ENCODE assay signal across 25 cellular contexts in genomic region chr2:28349546-28350165, GRCh38. TPM values are rescaled to one million over a fixed set of nuclear protein-coding genes. Genes with fewer than 3 reads are reported as not detected.
DNase-seq lines count a peak whose midpoint lies in the region; ATAC-seq and TF ChIP-seq lines count a peak whose summit lies in the region.
"Had no signal": no experiment of that assay in that cellular context is flagged by ENCODE, and none has a peak within 500 bp of the region (broad histone marks: within the 10 kb centered on the region; RNA-seq: fewer than 3 reads in every experiment).

No MANE protein-coding gene starts in this region.

- no peaks in the 10 kb centered on the region for H3K27me3 ChIP-seq in lower lobe of right lung (ENCODE audit: low read depth)
- no peaks in the 10 kb centered on the region for H3K27me3 ChIP-seq in spleen (replicated peaks in 1 of 7)
- H3K27me3 ChIP-seq: adrenal gland, colonic mucosa, esophagus muscularis mucosa, left lung had no signal

- CTCF ChIA-PET in activated CD4-positive, alpha-beta memory T cell treated with anti-CD3 and anti-CD28 coated beads, Interleukin-2, amount 10 ng/mL, durations not matched to agents 7 days and 5 days (lab: Charles Lee) = interaction anchor here (1.0 to 1.3 kb wide), 2 partner anchors 9 to 17 kb away, joined by 3 read pairs; no protein-coding TSS in a partner anchor

- no peak for TF ChIP-seq POLR2A in spleen (IDR thresholded peaks at IDR 0.05)

- WGBS in spleen, 5 donors = 84 to 91% (median 87%) methylated on average over 9 to 11 of the region's 11 CpGs

- H3K4me1 Mint-ChIP-seq in activated T-cell treated with anti-CD3 and anti-CD28 coated beads, Interleukin-2, amount 50 U/mL, for 72 hours (ENCODE audit: low read depth) = peaks cover 51% of the 10 kb centered on the region
- H3K4me1 Mint-ChIP-seq in activated T-cell treated with anti-CD3 and anti-CD28 coated beads, Interleukin-2, amount 50 U/mL, for 24 hours (ENCODE audit: low read depth) = peaks cover 36% of the 10 kb centered on the region
- H3K4me1 Mint-ChIP-seq in activated CD4-positive, alpha-beta memory T cell treated with anti-CD3 and anti-CD28 coated beads, Interleukin-2, amount 10 ng/mL, durations not matched to agents 7 days and 5 days = peaks cover 48% of the 10 kb centered on the region
- peaks cover 21% of the 10 kb centered on the region for H3K4me1 Mint-ChIP-seq in activated T-helper 1 cell treated with anti-CD3 and anti-CD28 coated beads, Interleukin-12 subunit alpha, Interleukin-12 subunit beta, Interleukin-2, Interleukin-4 antibody, amounts not matched to agents 30 ng/mL and 10 ng/mL and 1 ng/mL, durations not matched to agents 14 hours and 24 hours and 36 hours (ENCODE audit: low read depth)
- H3K4me1 Mint-ChIP-seq: B cell, endodermal cell had no signal

- H3K36me3 Mint-ChIP-seq in activated T-cell treated with anti-CD3 and anti-CD28 coated beads, Interleukin-2, amount 50 U/mL, for 72 hours (ENCODE audit: insufficient read depth in 2 of 2) = no peaks in the 10 kb centered on the region
- H3K36me3 Mint-ChIP-seq in activated T-cell treated with anti-CD3 and anti-CD28 coated beads, Interleukin-2, amount 50 U/mL, for 24 hours (ENCODE audit: low read depth) = no peaks in the 10 kb centered on the region
- H3K36me3 Mint-ChIP-seq in activated CD4-positive, alpha-beta memory T cell treated with anti-CD3 and anti-CD28 coated beads, Interleukin-2, amount 10 ng/mL, durations not matched to agents 7 days and 5 days (ENCODE audit: low read depth) = no peaks in the 10 kb centered on the region
- H3K36me3 Mint-ChIP-seq in activated T-helper 1 cell treated with anti-CD3 and anti-CD28 coated beads, Interleukin-12 subunit alpha, Interleukin-12 subunit beta, Interleukin-2, Interleukin-4 antibody, amounts not matched to agents 30 ng/mL and 10 ng/mL and 1 ng/mL, durations not matched to agents 14 hours and 24 hours and 36 hours (ENCODE audit: low read depth) = no peaks in the 10 kb centered on the region

- H3K4me3 ChIP-seq in lower lobe of right lung = no peak overlapping the region
- no peak overlapping the region for H3K4me3 ChIP-seq in spleen
- H3K4me3 ChIP-seq: A549, adrenal gland, colonic mucosa, esophagus muscularis mucosa, left lung had no signal

- H3K9me3 Mint-ChIP-seq in activated T-cell treated with anti-CD3 and anti-CD28 coated beads, Interleukin-2, amount 50 U/mL, for 72 hours = no peaks in the 10 kb centered on the region
- H3K9me3 Mint-ChIP-seq in activated T-cell treated with anti-CD3 and anti-CD28 coated beads, Interleukin-2, amount 50 U/mL, for 24 hours = no peaks in the 10 kb centered on the region
- no peaks in the 10 kb centered on the region for H3K9me3 Mint-ChIP-seq in activated CD4-positive, alpha-beta memory T cell treated with anti-CD3 and anti-CD28 coated beads, Interleukin-2, amount 10 ng/mL, durations not matched to agents 7 days and 5 days
- H3K9me3 Mint-ChIP-seq in activated T-helper 1 cell treated with anti-CD3 and anti-CD28 coated beads, Interleukin-12 subunit alpha, Interleukin-12 subunit beta, Interleukin-2, Interleukin-4 antibody, amounts not matched to agents 30 ng/mL and 10 ng/mL and 1 ng/mL, durations not matched to agents 14 hours and 24 hours and 36 hours = no peaks in the 10 kb centered on the region
- H3K9me3 Mint-ChIP-seq: endodermal cell, H9 had no signal

- peak overlapping the region; percentile 83 for H3K27ac Mint-ChIP-seq in activated T-cell treated with anti-CD3 and anti-CD28 coated beads, Interleukin-2, amount 50 U/mL, for 72 hours
- no peak overlapping the region for H3K27ac Mint-ChIP-seq in activated T-cell treated with anti-CD3 and anti-CD28 coated beads, Interleukin-2, amount 50 U/mL, for 24 hours
- H3K27ac Mint-ChIP-seq in activated CD4-positive, alpha-beta memory T cell treated with anti-CD3 and anti-CD28 coated beads, Interleukin-2, amount 10 ng/mL, durations not matched to agents 7 days and 5 days = peak overlapping the region; percentile 86
- no peak overlapping the region for H3K27ac Mint-ChIP-seq in activated T-helper 1 cell treated with anti-CD3 and anti-CD28 coated beads, Interleukin-12 subunit alpha, Interleukin-12 subunit beta, Interleukin-2, Interleukin-4 antibody, amounts not matched to agents 30 ng/mL and 10 ng/mL and 1 ng/mL, durations not matched to agents 14 hours and 24 hours and 36 hours
- H3K27ac Mint-ChIP-seq: B cell, endodermal cell, H9 had no signal

- peak overlapping the region; percentile 34 to 65 for H3K4me3 Mint-ChIP-seq in activated T-cell treated with anti-CD3 and anti-CD28 coated beads, Interleukin-2, amount 50 U/mL, for 72 hours
- no peak overlapping the region for H3K4me3 Mint-ChIP-seq in activated T-cell treated with anti-CD3 and anti-CD28 coated beads, Interleukin-2, amount 50 U/mL, for 24 hours
- H3K4me3 Mint-ChIP-seq in activated CD4-positive, alpha-beta memory T cell treated with anti-CD3 and anti-CD28 coated beads, Interleukin-2, amount 10 ng/mL, durations not matched to agents 7 days and 5 days = no peak overlapping the region
- H3K4me3 Mint-ChIP-seq in activated T-helper 1 cell treated with anti-CD3 and anti-CD28 coated beads, Interleukin-12 subunit alpha, Interleukin-12 subunit beta, Interleukin-2, Interleukin-4 antibody, amounts not matched to agents 30 ng/mL and 10 ng/mL and 1 ng/mL, durations not matched to agents 14 hours and 24 hours and 36 hours = no peak overlapping the region
- H3K4me3 Mint-ChIP-seq: B cell, endodermal cell, H9 had no signal

- no peaks in the 10 kb centered on the region for H3K36me3 ChIP-seq in lower lobe of right lung
- H3K36me3 ChIP-seq in spleen = no peaks in the 10 kb centered on the region
- H3K36me3 ChIP-seq: adrenal gland, colonic mucosa, esophagus muscularis mucosa, left lung had no signal

- POLR2A ChIA-PET in activated CD4-positive, alpha-beta memory T cell treated with anti-CD3 and anti-CD28 coated beads, Interleukin-2, amount 10 ng/mL, durations not matched to agents 7 days and 5 days (lab: Charles Lee) = interaction anchor here (4.6 to 6.0 kb wide), 3 partner anchors 11 to 42 kb away, joined by 35 to 76 read pairs (median 44); partner anchors contain the start of gene FOSL2

- TF ChIP-seq CTCF in lower lobe of right lung (IDR thresholded peaks at IDR 0.05) (no peak), spleen (IDR thresholded peaks at IDR 0.05 in 8 of 11, conservative IDR thresholded peaks at IDR 0.05 in 3 of 11) (no peak)

- H3K27ac ChIP-seq in lower lobe of right lung (no peak overlapping the region), spleen (no peak overlapping the region)
- H3K27ac ChIP-seq: adrenal gland, colonic mucosa, esophagus muscularis mucosa, left lung had no signal

- H3K9me3 ChIP-seq in lower lobe of right lung (no peaks in the 10 kb centered on the region), spleen (no peaks in the 10 kb centered on the region)
- H3K9me3 ChIP-seq: A549, adrenal gland, Caco-2, colonic mucosa, esophagus muscularis mucosa, left lung had no signal

- intact Hi-C loops in lower lobe of right lung (cut with DNase I) (no loop called here), spleen (cut with DNase I; ENCODE audit: low total_unique reads) (no loop called here)
- intact Hi-C loops in activated T-helper 1 cell treated with anti-CD3 and anti-CD28 coated beads, Interleukin-12 subunit alpha, Interleukin-12 subunit beta, Interleukin-2, Interleukin-4 antibody, amounts not matched to agents 30 ng/mL and 10 ng/mL and 1 ng/mL, durations not matched to agents 14 hours and 24 hours and 36 hours (cut with micrococcal nuclease) = no loop called here

- no peak for DNase-seq in activated T-cell treated with anti-CD3 and anti-CD28 coated beads, Interleukin-2, amount 50 U/mL, for 72 hours
- no peak for DNase-seq in activated T-cell treated with anti-CD3 and anti-CD28 coated beads, Interleukin-2, amount 50 U/mL, for 24 hours
- DNase-seq in activated CD4-positive, alpha-beta memory T cell treated with anti-CD3 and anti-CD28 coated beads, Interleukin-2, amount 10 ng/mL, durations not matched to agents 7 days and 5 days = no peak
- DNase-seq in lower lobe of right lung = peak; percentile 32
- DNase-seq in spleen = peak; percentile 61
- DNase-seq in DMS 273 treated with DMSO at 0.1 percent for 48 hours (lab: John Stamatoyannopoulos, UW) = no peak
- DNase-seq in NCI-H2029 (lab: John Stamatoyannopoulos, UW) = no peak
- no peak for DNase-seq in activated T-helper 1 cell treated with anti-CD3 and anti-CD28 coated beads, Interleukin-12 subunit alpha, Interleukin-12 subunit beta, Interleukin-2, Interleukin-4 antibody, amounts not matched to agents 30 ng/mL and 10 ng/mL and 1 ng/mL, durations not matched to agents 14 hours and 24 hours and 36 hours (ENCODE audit: low spot score)
- DNase-seq: activated CD4-positive, alpha-beta T cell treated with anti-CD3 and anti-CD28 coated beads for 4 hours; activated effector memory CD4-positive, alpha-beta T cell treated with Interleukin-2 at 50 U/mL for 16 hours; Caco-2; colonic mucosa; endodermal cell; foreskin melanocyte; H9; NCI-H1436 treated with DMSO at 0.1 percent for 48 hours; NCI-H510A treated with DMSO at 0.1 percent for 48 hours; NK-92 treated with Interleukin-12 subunit alpha and Interleukin-12 subunit beta, amount 100 ng/mL, for 24 hours; SHP77; SW 1271 had no signal

- no peaks in the 10 kb centered on the region for H3K27me3 Mint-ChIP-seq in activated T-cell treated with anti-CD3 and anti-CD28 coated beads, Interleukin-2, amount 50 U/mL, for 72 hours (ENCODE audit: low read depth)
- H3K27me3 Mint-ChIP-seq in activated T-cell treated with anti-CD3 and anti-CD28 coated beads, Interleukin-2, amount 50 U/mL, for 24 hours = no peaks in the 10 kb centered on the region
- H3K27me3 Mint-ChIP-seq in activated CD4-positive, alpha-beta memory T cell treated with anti-CD3 and anti-CD28 coated beads, Interleukin-2, amount 10 ng/mL, durations not matched to agents 7 days and 5 days = no peaks in the 10 kb centered on the region
- no peaks in the 10 kb centered on the region for H3K27me3 Mint-ChIP-seq in activated T-helper 1 cell treated with anti-CD3 and anti-CD28 coated beads, Interleukin-12 subunit alpha, Interleukin-12 subunit beta, Interleukin-2, Interleukin-4 antibody, amounts not matched to agents 30 ng/mL and 10 ng/mL and 1 ng/mL, durations not matched to agents 14 hours and 24 hours and 36 hours (ENCODE audit: insufficient read depth)
- H3K27me3 Mint-ChIP-seq: B cell had no signal

- H3K4me1 ChIP-seq in lower lobe of right lung = peaks cover 15% of the 10 kb centered on the region
- peaks cover 0 to 18% (median 14%) of the 10 kb centered on the region in 6 donors for H3K4me1 ChIP-seq in spleen
- H3K4me1 ChIP-seq: A549, colonic mucosa, left lung had no signal

- no peak for ATAC-seq in activated T-cell treated with anti-CD3 and anti-CD28 coated beads, Interleukin-2, amount 50 U/mL, for 72 hours (replicated peaks in 1 of 2)
- ATAC-seq in lower lobe of right lung = no peak
- ATAC-seq: A549, left lung had no signal

RNA-seq across cellular contexts. Expression of gene FOSL2, which starts 43.0 kb away (rescaled TPM):
- 100 to 1,000 TPM; 176 to 248 TPM for total RNA-seq in activated T-cell treated with anti-CD3 and anti-CD28 coated beads, Interleukin-2, amount 50 U/mL, for 72 hours
- 100 to 1,000 TPM in 1 of 2 experiments, 10 to 100 TPM in 1; 96.4 to 100 TPM for total RNA-seq in activated CD4-positive, alpha-beta memory T cell treated with anti-CD3 and anti-CD28 coated beads, Interleukin-2, amount 10 ng/mL, durations not matched to agents 7 days and 5 days
- total RNA-seq in lower lobe of right lung (74.9 TPM), spleen (100 to 1,000 TPM in 3 of 7 donors, 10 to 100 TPM in 4; 53.0 to 134 (median 97.1) TPM)
- 10 to 100 TPM in 1 of 3 donors, 1 to 10 TPM in 2; 3.2 to 14.8 (median 4.7) TPM for polyA plus RNA-seq in spleen
- 54.9 and 55.0 TPM in 2 replicates for total RNA-seq in activated T-helper 1 cell treated with anti-CD3 and anti-CD28 coated beads, Interleukin-12 subunit alpha, Interleukin-12 subunit beta, Interleukin-2, Interleukin-4 antibody, amounts not matched to agents 30 ng/mL and 10 ng/mL and 1 ng/mL, durations not matched to agents 14 hours and 24 hours and 36 hours

Comparison
In these comparisons a context has a peak if more than half of its experiments do, and no peak if none do; other contexts are left out.
1. H3K27ac Mint-ChIP-seq: peak in activated T-cell treated with anti-CD3 and anti-CD28 coated beads, Interleukin-2, amount 50 U/mL, for 72 hours (single experiment) and activated CD4-positive, alpha-beta memory T cell treated with anti-CD3 and anti-CD28 coated beads, Interleukin-2, amount 10 ng/mL, durations not matched to agents 7 days and 5 days (single experiment); none in activated T-cell treated with anti-CD3 and anti-CD28 coated beads, Interleukin-2, amount 50 U/mL, for 24 hours (single experiment) and activated T-helper 1 cell treated with anti-CD3 and anti-CD28 coated beads, Interleukin-12 subunit alpha, Interleukin-12 subunit beta, Interleukin-2, Interleukin-4 antibody, amounts not matched to agents 30 ng/mL and 10 ng/mL and 1 ng/mL, durations not matched to agents 14 hours and 24 hours and 36 hours (single experiment).
2. H3K4me3 Mint-ChIP-seq: peak in activated T-cell treated with anti-CD3 and anti-CD28 coated beads, Interleukin-2, amount 50 U/mL, for 72 hours (2 of 2); none in activated T-cell treated with anti-CD3 and anti-CD28 coated beads, Interleukin-2, amount 50 U/mL, for 24 hours (single experiment), activated CD4-positive, alpha-beta memory T cell treated with anti-CD3 and anti-CD28 coated beads, Interleukin-2, amount 10 ng/mL, durations not matched to agents 7 days and 5 days (single experiment) and activated T-helper 1 cell treated with anti-CD3 and anti-CD28 coated beads, Interleukin-12 subunit alpha, Interleukin-12 subunit beta, Interleukin-2, Interleukin-4 antibody, amounts not matched to agents 30 ng/mL and 10 ng/mL and 1 ng/mL, durations not matched to agents 14 hours and 24 hours and 36 hours (single experiment).
3. DNase-seq: peak in lower lobe of right lung (single experiment) and spleen (single experiment); none in activated T-cell treated with anti-CD3 and anti-CD28 coated beads, Interleukin-2, amount 50 U/mL, for 72 hours (0 of 2), activated T-cell treated with anti-CD3 and anti-CD28 coated beads, Interleukin-2, amount 50 U/mL, for 24 hours (single experiment), activated CD4-positive, alpha-beta memory T cell treated with anti-CD3 and anti-CD28 coated beads, Interleukin-2, amount 10 ng/mL, durations not matched to agents 7 days and 5 days (single experiment), DMS 273 treated with DMSO at 0.1 percent for 48 hours (single experiment), NCI-H2029 (single experiment) and activated T-helper 1 cell treated with anti-CD3 and anti-CD28 coated beads, Interleukin-12 subunit alpha, Interleukin-12 subunit beta, Interleukin-2, Interleukin-4 antibody, amounts not matched to agents 30 ng/mL and 10 ng/mL and 1 ng/mL, durations not matched to agents 14 hours and 24 hours and 36 hours (single experiment).